Comparison of ENCODE assay signal across 8 cellular contexts in genomic region chr10:116848912-116849270, GRCh38. TPM values are rescaled to one million over a fixed set of nuclear protein-coding genes. Genes with fewer than 3 reads are reported as not detected.
DNase-seq lines count a peak whose midpoint lies in the region; ATAC-seq and TF ChIP-seq lines count a peak whose summit lies in the region.

No MANE protein-coding gene starts in this region.

- H3K9me2 ChIP-seq in SK-N-SH, result no peaks in the 10 kb centered on the region

- CTCF ChIA-PET in SK-N-SH (lab: Yijun Ruan, JAX), result interaction anchor here (0.8 to 1.3 kb wide), 8 partner anchors 12 to 666 kb away, joined by 3 to 7 read pairs (median 4); no protein-coding TSS in a partner anchor

- POLR2A ChIA-PET in SK-N-SH (lab: Yijun Ruan, JAX), result interaction anchor here (1.3 to 1.7 kb wide), 2 partner anchors 13 to 156 kb away, joined by 4 read pairs; partner anchors contain the start of gene SHTN1

- H3K27me3 ChIP-seq in SK-N-SH (ENCODE audit: insufficient read depth) (no peaks in the 10 kb centered on the region), gastroesophageal sphincter (no peaks in the 10 kb centered on the region)

- ATAC-seq in gastroesophageal sphincter, result no peak
- ATAC-seq in HG03521 (IDR thresholded peaks at IDR 0.05; ENCODE audit: unreplicated experiment), result no peak
- no peak for ATAC-seq in GM18519 (IDR thresholded peaks at IDR 0.05; ENCODE audit: low FRiP score, unreplicated experiment)

- H4K20me1 ChIP-seq in SK-N-SH (ENCODE audit: insufficient read depth), result no peaks in the 10 kb centered on the region

- TF ChIP-seq RAD21 in SK-N-SH (IDR thresholded peaks at IDR 0.05; ENCODE audit: low read length), result no peak

- H3K9ac ChIP-seq in SK-N-SH, result peak overlapping the region; percentile 77

- TF ChIP-seq EP300 in SK-N-SH (IDR thresholded peaks at IDR 0.05; ENCODE audit: borderline replicate concordance in 1 of 2, low read depth in 1 of 2, low read length in 1 of 2), result no peak
- no peak for TF ChIP-seq EP300 in gastroesophageal sphincter (IDR thresholded peaks at IDR 0.05)

- no peaks in the 10 kb centered on the region for H3K36me3 ChIP-seq in SK-N-SH (replicated peaks in 1 of 2; ENCODE audit: control insufficient read depth in 1 of 2, insufficient read depth in 2 of 2, low read length in 1 of 2)
- H3K36me3 ChIP-seq in gastroesophageal sphincter, result no peaks in the 10 kb centered on the region

- DNase-seq in SK-N-SH (no peak), retinal pigment epithelial cell (ENCODE audit: low read depth) (no peak), DMS153 treated with DMSO at 0.1 percent for 48 hours (lab: John Stamatoyannopoulos, UW; ENCODE audit: unreplicated experiment) (no peak)
- DNase-seq in activated CD4-positive, alpha-beta T cell treated with anti-CD3 and anti-CD28 coated beads for 1 hour, result no peak

- peak overlapping the region; percentile 98 for H2AFZ ChIP-seq in SK-N-SH (ENCODE audit: low read depth)

- TF ChIP-seq CTCF in SK-N-SH (IDR thresholded peaks at IDR 0.05) (no peak), gastroesophageal sphincter (IDR thresholded peaks at IDR 0.05) (no peak), retinal pigment epithelial cell (conservative IDR thresholded peaks at IDR 0.05; ENCODE audit: low read depth, low read length) (no peak)

- no peak for TF ChIP-seq POLR2A in gastroesophageal sphincter (IDR thresholded peaks at IDR 0.05)

- H3K4me2 ChIP-seq in SK-N-SH, result peak overlapping the region; percentile 87

- H3K9me3 ChIP-seq in SK-N-SH (no peaks in the 10 kb centered on the region), gastroesophageal sphincter (no peaks in the 10 kb centered on the region)

- 5% methylated on average over 24 of the region's 25 CpGs for WGBS in SK-N-SH (ENCODE audit: low lambda C conversion rate)
- WGBS in gastroesophageal sphincter (ENCODE audit: low coverage in 1 of 2), 2 donors, result no CpG with 5 or more reads among the region's 25 CpGs

- H3K27ac ChIP-seq in SK-N-SH (ENCODE audit: low read depth in 2 of 2, low read length in 1 of 2) (peak overlapping the region; percentile 9 to 72; a peak in 2 of 4 replicates), gastroesophageal sphincter (peak overlapping the region in 3 of 4 donors; percentile 68 to 76 (median 72))

- H3F3A ChIP-seq in SK-N-SH (replicated peaks; ENCODE audit: insufficient read depth), result no peaks in the 10 kb centered on the region

- no peaks in the 10 kb centered on the region for H3K79me2 ChIP-seq in SK-N-SH (ENCODE audit: insufficient read depth)

- peaks cover 0 to 11% of the 10 kb centered on the region in 2 experiments; a peak in 1 of 4 replicates for H3K4me1 ChIP-seq in SK-N-SH (ENCODE audit: control insufficient read depth in 1 of 2, insufficient read depth in 2 of 2, low read depth in 1 of 2, low read length in 1 of 2)
- peaks cover 0 to 21% (median 5%) of the 10 kb centered on the region in 3 donors for H3K4me1 ChIP-seq in gastroesophageal sphincter

- H3K4me3 ChIP-seq in GM08714 (ENCODE audit: low read length) (peak overlapping the region; percentile 48; the same call in 1 of the 2 replicates), SK-N-SH (ENCODE audit: low read depth in 2 of 2, low read length in 1 of 2) (peak overlapping the region; percentile 67 to 74), gastroesophageal sphincter (peak overlapping the region; percentile 61 to 72), retinal pigment epithelial cell (ENCODE audit: low read length) (peak overlapping the region; percentile 79)

TF ChIP-seq in SK-N-SH, 30 proteins besides CTCF, POLR2A, EP300 and RAD21:
- no peak for TF ChIP-seq PBX3 (IDR thresholded peaks at IDR 0.05)
- TF ChIP-seq FOXJ3 (CRISPR knock-in tag; IDR thresholded peaks at IDR 0.05), result no peak
- TF ChIP-seq GABPA (IDR thresholded peaks at IDR 0.05; ENCODE audit: low read depth), result no peak
- TF ChIP-seq USF1 (IDR thresholded peaks at IDR 0.05; ENCODE audit: borderline replicate concordance, low read depth), result no peak
- TF ChIP-seq TAF1 (IDR thresholded peaks at IDR 0.05; ENCODE audit: borderline replicate concordance, low read depth, low read length), result no peak
- TF ChIP-seq REST (IDR thresholded peaks at IDR 0.05; ENCODE audit: low read depth, low read length), result no peak
- no peak for TF ChIP-seq NRF1 (IDR thresholded peaks at IDR 0.05; ENCODE audit: low read depth, low read length)
- no peak for TF ChIP-seq SIN3A (IDR thresholded peaks at IDR 0.05; ENCODE audit: borderline replicate concordance, low read depth, low read length)
- no peak for TF ChIP-seq NFIC (IDR thresholded peaks at IDR 0.05; ENCODE audit: borderline replicate concordance)
- no peak for TF ChIP-seq USF2 (IDR thresholded peaks at IDR 0.05; ENCODE audit: borderline replicate concordance, low read depth, low read length)
- no peak for TF ChIP-seq IRF3 (IDR thresholded peaks at IDR 0.05; ENCODE audit: low read depth, low read length)
- no peak for TF ChIP-seq GATA2 (CRISPR knock-in tag; IDR thresholded peaks at IDR 0.05)
- TF ChIP-seq TEAD4 (IDR thresholded peaks at IDR 0.05; ENCODE audit: borderline replicate concordance, insufficient read depth), result no peak
- TF ChIP-seq RXRA (IDR thresholded peaks at IDR 0.05; ENCODE audit: borderline replicate concordance, low read depth), result no peak
- TF ChIP-seq CHD2 (IDR thresholded peaks at IDR 0.05; ENCODE audit: low read length, partially characterized antibody), result no peak

RNA-seq across cellular contexts. Expression of gene ENO4, which starts 0.4 kb away (rescaled TPM):
- polyA plus RNA-seq in SK-N-SH (2012; rRNA removed), result 0.36 and 0.44 TPM in 2 replicates
- 0.30 and 0.33 TPM in 2 replicates for polyA plus RNA-seq in SK-N-SH (2012; cell fraction: cytosol; rRNA removed)
- 0.20 and 0.93 TPM in 2 replicates for polyA plus RNA-seq in SK-N-SH (2012; cell fraction: nucleus; rRNA removed)
- under 1 TPM in 3 of 4 donors, not detected in 1; 0.20 to 0.67 (median 0.58) TPM for total RNA-seq in gastroesophageal sphincter
